Comparison of ENCODE assay signal across 12 cellular contexts in genomic region chr1:160127865-160128523, GRCh38. TPM values are rescaled to one million over a fixed set of nuclear protein-coding genes. Genes with fewer than 3 reads are reported as not detected.
DNase-seq lines count a peak whose midpoint lies in the region; ATAC-seq and TF ChIP-seq lines count a peak whose summit lies in the region.
"Had no signal": no experiment of that assay in that cellular context is flagged by ENCODE, and none has a peak within 500 bp of the region (broad histone marks: within the 10 kb centered on the region; RNA-seq: fewer than 3 reads in every experiment).

No MANE protein-coding gene starts in this region.

- TF ChIP-seq CTCF in heart left ventricle (IDR thresholded peaks at IDR 0.05) (no peak), WERI-Rb-1 (IDR thresholded peaks at IDR 0.05; ENCODE audit: low read depth, low read length) (no peak)

- DNase-seq in HCEC 1CT, result peak; percentile 72
- DNase-seq in amniotic epithelial cell (ENCODE audit: low read depth), result peak; percentile 24
- peak in 1 of 5 donors; percentile 65 for DNase-seq in heart left ventricle
- no peak for DNase-seq in naive thymus-derived CD8-positive, alpha-beta T cell
- DNase-seq in WERI-Rb-1, result no peak
- DNase-seq: cerebellar nuclear complex, GF-D8, NCI-H510A treated with DMSO at 0.1 percent for 48 hours had no signal

- H3K9ac ChIP-seq in stomach smooth muscle (ENCODE audit: low read length in 2 of 2), result peak overlapping the region; percentile 2 to 7

- ATAC-seq in heart left ventricle, result peak in 3 of 4 donors; percentile 21 to 71 (median 71)
- ATAC-seq in naive thymus-derived CD8-positive, alpha-beta T cell, result no peak
- no peak for ATAC-seq in GM18498 (IDR thresholded peaks at IDR 0.05; ENCODE audit: unreplicated experiment)

- WGBS in heart left ventricle, 4 donors, result 36 to 60% (median 37%) methylated on average over 7 of the region's 7 CpGs

- H3K4me1 ChIP-seq in heart left ventricle (peaks cover 0 to 84% (median 37%) of the 10 kb centered on the region in 12 donors), stomach smooth muscle (ENCODE audit: control insufficient read depth, insufficient read depth, low read length) (peaks cover 44% of the 10 kb centered on the region)

- H3K27ac Mint-ChIP-seq in naive thymus-derived CD8-positive, alpha-beta T cell, result peak overlapping the region in 1 of 10 donors; percentile 28
- H3K27ac Mint-ChIP-seq: progenitor cell of endocrine pancreas; T-helper 1 cell treated with Interleukin-12 subunit alpha and Interleukin-12 subunit beta and Interleukin-4 antibody, amounts not matched to agents 30 μg/mL and 1 μg/mL, for 36 hours had no signal

- no peaks in the 10 kb centered on the region for H3K36me3 Mint-ChIP-seq in naive thymus-derived CD8-positive, alpha-beta T cell

- H3K27ac ChIP-seq in heart left ventricle (peak overlapping the region; percentile 11 to 95 (median 81)), stomach smooth muscle (ENCODE audit: low read length) (peak overlapping the region; percentile 37), WERI-Rb-1 (no peak overlapping the region)

- no peaks in the 10 kb centered on the region for H3K27me3 ChIP-seq in heart left ventricle
- no peaks in the 10 kb centered on the region for H3K27me3 ChIP-seq in stomach smooth muscle (ENCODE audit: control insufficient read depth in 1 of 2, insufficient read depth in 2 of 2, low read length in 2 of 2)
- H3K27me3 ChIP-seq in WERI-Rb-1 (ENCODE audit: insufficient read depth, low read depth, severe bottlenecking), result no peaks in the 10 kb centered on the region

- POLR2A ChIA-PET in naive thymus-derived CD8-positive, alpha-beta T cell (lab: Charles Lee), result no interaction called here

- no peaks in the 10 kb centered on the region for H3K9me3 ChIP-seq in heart left ventricle
- no peaks in the 10 kb centered on the region for H3K9me3 ChIP-seq in stomach smooth muscle (ENCODE audit: control insufficient read depth in 2 of 2, low read length in 2 of 2)
- no peaks in the 10 kb centered on the region for H3K9me3 ChIP-seq in WERI-Rb-1 (ENCODE audit: severe bottlenecking)

- no peaks in the 10 kb centered on the region for H3K4me1 Mint-ChIP-seq in naive thymus-derived CD8-positive, alpha-beta T cell

- no peak for TF ChIP-seq POLR2A in heart left ventricle (IDR thresholded peaks at IDR 0.05)

- peaks cover 0 to 13% (median 4%) of the 10 kb centered on the region in 5 donors for H3K27me3 Mint-ChIP-seq in naive thymus-derived CD8-positive, alpha-beta T cell

- no peak overlapping the region for H3K4me3 Mint-ChIP-seq in naive thymus-derived CD8-positive, alpha-beta T cell
- H3K4me3 Mint-ChIP-seq: T-helper 1 cell treated with Interleukin-12 subunit alpha and Interleukin-12 subunit beta and Interleukin-4 antibody, amounts not matched to agents 30 μg/mL and 1 μg/mL, for 36 hours had no signal

- H3K36me3 ChIP-seq in heart left ventricle (peaks cover 0 to 90% (median 54%) of the 10 kb centered on the region in 9 donors), stomach smooth muscle (ENCODE audit: control insufficient read depth in 2 of 2, insufficient read depth in 2 of 2, low read length in 2 of 2) (peaks cover 66 to 81% of the 10 kb centered on the region in 2 donors), WERI-Rb-1 (no peaks in the 10 kb centered on the region)

- intact Hi-C loops in heart left ventricle (cut with DNase I), result no loop called here

- H3K4me3 ChIP-seq in heart left ventricle (no peak overlapping the region), stomach smooth muscle (ENCODE audit: low read length in 2 of 2) (no peak overlapping the region), WERI-Rb-1 (ENCODE audit: low read depth, low read length) (no peak overlapping the region)

- no peaks in the 10 kb centered on the region for H3K9me3 Mint-ChIP-seq in naive thymus-derived CD8-positive, alpha-beta T cell
- H3K9me3 Mint-ChIP-seq: T-helper 1 cell treated with Interleukin-12 subunit alpha and Interleukin-12 subunit beta and Interleukin-4 antibody, amounts not matched to agents 30 μg/mL and 1 μg/mL, for 36 hours had no signal

RNA-seq across cellular contexts. Expression of gene ATP1A2, which starts 12.4 kb away (rescaled TPM):
- total RNA-seq in heart left ventricle, result 100 to 1,000 TPM; 115 to 393 (median 280) TPM
- 10 to 100 TPM; 29.5 to 79.3 TPM for polyA plus RNA-seq in heart left ventricle
- not detected for total RNA-seq in naive thymus-derived CD8-positive, alpha-beta T cell
- not detected for polyA plus RNA-seq in naive thymus-derived CD8-positive, alpha-beta T cell
- total RNA-seq: progenitor cell of endocrine pancreas had no signal

RNA-seq across cellular contexts. Expression of gene ATP1A4, which starts 23.4 kb away (rescaled TPM):
- total RNA-seq in heart left ventricle, result 1 to 10 TPM in 1 of 9 donors, under 1 TPM in 3, not detected in 5; 0.09 to 1.3 (median 0.29) TPM
- under 1 TPM in 1 of 2 donors, not detected in 1; 0.12 TPM for polyA plus RNA-seq in heart left ventricle
- not detected for total RNA-seq in naive thymus-derived CD8-positive, alpha-beta T cell
- polyA plus RNA-seq in naive thymus-derived CD8-positive, alpha-beta T cell, result not detected
- total RNA-seq: progenitor cell of endocrine pancreas had no signal

RNA-seq across cellular contexts. Expression of gene IGSF8, which starts 29.6 kb away (rescaled TPM):
- total RNA-seq in heart left ventricle, result 10 to 100 TPM; 23.1 to 49.3 (median 24.8) TPM
- polyA plus RNA-seq in heart left ventricle, result 10 to 100 TPM; 15.0 to 30.3 TPM
- total RNA-seq in naive thymus-derived CD8-positive, alpha-beta T cell, result 10 to 100 TPM; 67.9 to 71.5 TPM
- polyA plus RNA-seq in naive thymus-derived CD8-positive, alpha-beta T cell, result 10 to 100 TPM; 40.2 to 74.5 (median 56.9) TPM

RNA-seq across cellular contexts. Expression of gene KCNJ9, which starts 46.7 kb away (rescaled TPM):
- under 1 TPM in 2 of 9 donors, not detected in 7; 0.06 to 0.29 TPM for total RNA-seq in heart left ventricle
- polyA plus RNA-seq in heart left ventricle, result under 1 TPM in 1 of 2 donors, not detected in 1; 0.08 TPM
- not detected for total RNA-seq in naive thymus-derived CD8-positive, alpha-beta T cell
- polyA plus RNA-seq in naive thymus-derived CD8-positive, alpha-beta T cell, result under 1 TPM; 0.03 to 0.20 (median 0.10) TPM
- total RNA-seq: progenitor cell of endocrine pancreas had no signal

RNA-seq across cellular contexts. Expression of gene KCNJ10, which starts 58.0 kb away (rescaled TPM):
- 1 to 10 TPM in 1 of 9 donors, under 1 TPM in 1, not detected in 7; 0.48 to 1.1 TPM for total RNA-seq in heart left ventricle
- under 1 TPM in 1 of 2 donors, not detected in 1; 0.08 TPM for polyA plus RNA-seq in heart left ventricle
- not detected for total RNA-seq in naive thymus-derived CD8-positive, alpha-beta T cell
- polyA plus RNA-seq in naive thymus-derived CD8-positive, alpha-beta T cell, result under 1 TPM in 1 of 3 donors, not detected in 2; 0.29 TPM

Comparison
In these comparisons a context has a peak if more than half of its experiments do, and no peak if none do; other contexts are left out.
1. DNase-seq: peak in HCEC 1CT (single experiment) and amniotic epithelial cell (single experiment); none in naive thymus-derived CD8-positive, alpha-beta T cell (0 of 10) and WERI-Rb-1 (single experiment).
2. ATAC-seq: peak in heart left ventricle (3 of 4); none in naive thymus-derived CD8-positive, alpha-beta T cell (0 of 2) and GM18498 (single experiment).
3. RNA of gene ATP1A2, which starts 12.4 kb away (total RNA-seq): 115 to 393 TPM in heart left ventricle; not detected in naive thymus-derived CD8-positive, alpha-beta T cell; every median in the first group is over 100 times any median in the second.